9 cellular contexts compared by ENCODE assay signal in the genomic region with DNA sequence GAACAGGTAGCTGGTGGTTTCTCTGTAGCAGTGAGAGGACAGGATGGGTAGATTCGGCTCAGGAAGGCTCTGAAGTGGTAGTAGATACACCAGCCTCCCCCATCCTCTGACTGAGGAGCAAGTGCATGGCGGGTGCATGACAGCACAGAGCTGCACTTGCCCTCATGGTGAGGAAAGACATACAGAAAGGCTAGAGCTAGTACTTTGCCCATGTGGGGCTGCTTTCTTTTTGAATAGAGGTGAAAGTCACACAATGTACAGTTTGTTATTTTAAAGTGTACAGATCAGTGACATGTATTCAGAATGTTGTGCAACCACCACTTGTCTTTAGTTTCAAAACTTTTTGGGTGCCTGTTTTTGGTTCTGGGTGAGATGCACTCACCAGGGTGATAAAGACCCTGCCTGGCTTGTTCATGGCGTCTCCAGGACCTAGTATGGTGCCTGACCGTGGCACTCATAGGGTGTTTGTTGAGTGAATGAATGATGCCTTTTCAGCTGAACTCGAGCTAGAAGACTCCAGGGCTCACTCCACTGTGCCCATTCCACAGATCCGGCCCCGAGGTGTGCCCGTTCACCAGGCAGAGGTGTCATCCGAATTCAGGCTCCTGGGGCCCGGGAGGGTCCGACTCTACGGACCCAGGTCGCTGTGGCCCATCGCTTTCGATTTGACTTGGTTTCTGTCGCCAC.
A peak's percentile ranks its signal among the peaks of the same experiment; 100 is the strongest.
DNase-seq lines count a peak whose midpoint lies in the region; ATAC-seq and TF ChIP-seq lines count a peak whose summit lies in the region.
"Had no signal": no experiment of that assay in that cellular context is flagged by ENCODE, and none has a peak within 500 bp of the region (broad histone marks: within the 10 kb centered on the region; RNA-seq: fewer than 3 reads in every experiment).

No MANE protein-coding gene starts in this region.

- peak overlapping the region; percentile 68 for H3K4me3 ChIP-seq in HUES48 (ENCODE audit: low read depth, low read length)
- peak overlapping the region; percentile 65 to 72 for H3K4me3 ChIP-seq in neutrophil (ENCODE audit: low read depth in 1 of 2, low read length in 1 of 2)
- H3K4me3 ChIP-seq: SK-N-MC had no signal

- H3K27me3 ChIP-seq in HUES48 (ENCODE audit: control insufficient read depth, insufficient read depth, low read length) (peaks cover 33% of the 10 kb centered on the region), neutrophil (no peaks in the 10 kb centered on the region)

- H3K4me3 Mint-ChIP-seq in dendritic cell treated with granulocyte-macrophage colony-stimulating factor and Interleukin-4, amounts not matched to agents 40 ng/mL and 50 ng/mL, for 4 days, result peak overlapping the region; percentile 40

- no peak overlapping the region for H3K9ac ChIP-seq in HUES48 (ENCODE audit: low read depth, low read length)

- no peaks in the 10 kb centered on the region for H3K27me3 Mint-ChIP-seq in dendritic cell treated with granulocyte-macrophage colony-stimulating factor and Interleukin-4, amounts not matched to agents 40 ng/mL and 50 ng/mL, for 4 days

- peaks cover 63% of the 10 kb centered on the region for H3K36me3 Mint-ChIP-seq in dendritic cell treated with granulocyte-macrophage colony-stimulating factor and Interleukin-4, amounts not matched to agents 40 ng/mL and 50 ng/mL, for 4 days (ENCODE audit: low read depth)

- intact Hi-C loops in dendritic cell treated with granulocyte-macrophage colony-stimulating factor and Interleukin-4, amounts not matched to agents 40 ng/mL and 50 ng/mL, for 4 days (cut with micrococcal nuclease), result no loop called here

- peak; percentile 18 for ATAC-seq in GM19372 (IDR thresholded peaks at IDR 0.05; ENCODE audit: low read depth, unreplicated experiment)
- ATAC-seq in GM21526 (IDR thresholded peaks at IDR 0.05; ENCODE audit: low FRiP score, unreplicated experiment), result no peak

- H3K4me1 ChIP-seq in HUES48 (ENCODE audit: control insufficient read depth, insufficient read depth, low read length), result peaks cover 14% of the 10 kb centered on the region
- peaks cover 67 to 69% of the 10 kb centered on the region in 2 experiments for H3K4me1 ChIP-seq in neutrophil (ENCODE audit: control insufficient read depth in 1 of 2, insufficient read depth in 1 of 2, low read depth in 1 of 2, low read length in 1 of 2)

- no peak overlapping the region for H3K27ac ChIP-seq in HUES48 (ENCODE audit: low read depth, low read length)
- peak overlapping the region; percentile 79 for H3K27ac ChIP-seq in neutrophil
- H3K27ac ChIP-seq: SK-N-MC had no signal

- H3K36me3 ChIP-seq in HUES48 (ENCODE audit: control insufficient read depth, insufficient read depth, low read length), result no peaks in the 10 kb centered on the region
- H3K36me3 ChIP-seq in neutrophil, result no peaks in the 10 kb centered on the region

- H3K9me3 ChIP-seq in HUES48 (ENCODE audit: control insufficient read depth, insufficient read depth, low read length) (no peaks in the 10 kb centered on the region), neutrophil (no peaks in the 10 kb centered on the region)

- no peak for TF ChIP-seq CTCF in neutrophil (IDR thresholded peaks at IDR 0.05)

- DNase-seq in NCI-H2227 (lab: John Stamatoyannopoulos, UW; ENCODE audit: unreplicated experiment) (no peak), NOMO-1 treated with DMSO at 0.1 percent for 48 hours (lab: John Stamatoyannopoulos, UW; ENCODE audit: unreplicated experiment) (no peak), cerebellar cortex (ENCODE audit: low spot score) (no peak)

- H3K27ac Mint-ChIP-seq in dendritic cell treated with granulocyte-macrophage colony-stimulating factor and Interleukin-4, amounts not matched to agents 40 ng/mL and 50 ng/mL, for 4 days, result peak overlapping the region; percentile 82

- peaks cover 94% of the 10 kb centered on the region for H3K4me1 Mint-ChIP-seq in dendritic cell treated with granulocyte-macrophage colony-stimulating factor and Interleukin-4, amounts not matched to agents 40 ng/mL and 50 ng/mL, for 4 days (ENCODE audit: low read depth)

- no peaks in the 10 kb centered on the region for H3K9me3 Mint-ChIP-seq in dendritic cell treated with granulocyte-macrophage colony-stimulating factor and Interleukin-4, amounts not matched to agents 40 ng/mL and 50 ng/mL, for 4 days
